Comparison of ENCODE assay signal across 1 cellular context in genomic region chr9:14779566-14780022, GRCh38.
TF ChIP-seq lines count a peak whose summit lies in the region.

No MANE protein-coding gene starts in this region.

TF ChIP-seq in K562, 482 proteins besides CTCF, POLR2A, EP300 and RAD21 (continued from another document):
- no peak for TF ChIP-seq CBX3 (IDR thresholded peaks at IDR 0.05; ENCODE audit: borderline replicate concordance in 1 of 2, low read length in 2 of 2)
- no peak for TF ChIP-seq ZNF384 (IDR thresholded peaks at IDR 0.05; ENCODE audit: low read depth, low read length)
- TF ChIP-seq TFAM (CRISPR knock-in tag; conservative IDR thresholded peaks at IDR 0.05) = no peak
- TF ChIP-seq CCAR2 (IDR thresholded peaks at IDR 0.05; ENCODE audit: low read depth, low read length) = no peak
- TF ChIP-seq PKNOX1 (IDR thresholded peaks at IDR 0.05) = peak; percentile 23; the same call in 1 of the 2 replicates
- no peak for TF ChIP-seq CC2D1A (IDR thresholded peaks at IDR 0.05)
- TF ChIP-seq TCFL5 (CRISPR knock-in tag; conservative IDR thresholded peaks at IDR 0.05) = no peak
- TF ChIP-seq, protein P1, sequence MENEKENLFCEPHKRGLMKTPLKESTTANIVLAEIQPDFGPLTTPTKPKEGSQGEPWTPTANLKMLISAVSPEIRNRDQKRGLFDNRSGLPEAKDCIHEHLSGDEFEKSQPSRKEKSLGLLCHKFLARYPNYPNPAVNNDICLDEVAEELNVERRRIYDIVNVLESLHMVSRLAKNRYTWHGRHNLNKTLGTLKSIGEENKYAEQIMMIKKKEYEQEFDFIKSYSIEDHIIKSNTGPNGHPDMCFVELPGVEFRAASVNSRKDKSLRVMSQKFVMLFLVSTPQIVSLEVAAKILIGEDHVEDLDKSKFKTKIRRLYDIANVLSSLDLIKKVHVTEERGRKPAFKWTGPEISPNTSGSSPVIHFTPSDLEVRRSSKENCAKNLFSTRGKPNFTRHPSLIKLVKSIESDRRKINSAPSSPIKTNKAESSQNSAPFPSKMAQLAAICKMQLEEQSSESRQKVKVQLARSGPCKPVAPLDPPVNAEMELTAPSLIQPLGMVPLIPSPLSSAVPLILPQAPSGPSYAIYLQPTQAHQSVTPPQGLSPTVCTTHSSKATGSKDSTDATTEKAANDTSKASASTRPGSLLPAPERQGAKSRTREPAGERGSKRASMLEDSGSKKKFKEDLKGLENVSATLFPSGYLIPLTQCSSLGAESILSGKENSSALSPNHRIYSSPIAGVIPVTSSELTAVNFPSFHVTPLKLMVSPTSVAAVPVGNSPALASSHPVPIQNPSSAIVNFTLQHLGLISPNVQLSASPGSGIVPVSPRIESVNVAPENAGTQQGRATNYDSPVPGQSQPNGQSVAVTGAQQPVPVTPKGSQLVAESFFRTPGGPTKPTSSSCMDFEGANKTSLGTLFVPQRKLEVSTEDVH (IDR thresholded peaks at IDR 0.05; ENCODE audit: low read depth, partially characterized antibody) = no peak
- 0 out of 2 replicates have a peak, but pooled peaks have one; percentile 57 for TF ChIP-seq ZKSCAN8 (CRISPR knock-in tag; IDR thresholded peaks at IDR 0.05)
- no peak for TF ChIP-seq MNT (conservative IDR thresholded peaks at IDR 0.05)
- TF ChIP-seq SPI1 (IDR thresholded peaks at IDR 0.05; ENCODE audit: borderline replicate concordance, low read depth, low read length) = no peak
- no peak for TF ChIP-seq CREB1 (IDR thresholded peaks at IDR 0.05)
- no peak for TF ChIP-seq CREB1 (CRISPR knock-in tag; IDR thresholded peaks at IDR 0.05)
- no peak for TF ChIP-seq NCOA6 (IDR thresholded peaks at IDR 0.05)
- peak; percentile 28; the same call in 1 of the 2 replicates for TF ChIP-seq MGA (IDR thresholded peaks at IDR 0.05)
- no peak for TF ChIP-seq HDGF (IDR thresholded peaks at IDR 0.05)
- TF ChIP-seq, protein P2, sequence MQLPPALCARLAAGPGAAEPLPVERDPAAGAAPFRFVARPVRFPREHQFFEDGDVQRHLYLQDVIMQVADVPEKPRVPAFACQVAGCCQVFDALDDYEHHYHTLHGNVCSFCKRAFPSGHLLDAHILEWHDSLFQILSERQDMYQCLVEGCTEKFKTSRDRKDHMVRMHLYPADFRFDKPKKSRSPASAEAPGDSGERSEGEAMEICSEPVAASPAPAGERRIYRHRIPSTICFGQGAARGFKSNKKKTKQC (CRISPR knock-in tag; IDR thresholded peaks at IDR 0.05) = no peak
- TF ChIP-seq, protein P3, sequence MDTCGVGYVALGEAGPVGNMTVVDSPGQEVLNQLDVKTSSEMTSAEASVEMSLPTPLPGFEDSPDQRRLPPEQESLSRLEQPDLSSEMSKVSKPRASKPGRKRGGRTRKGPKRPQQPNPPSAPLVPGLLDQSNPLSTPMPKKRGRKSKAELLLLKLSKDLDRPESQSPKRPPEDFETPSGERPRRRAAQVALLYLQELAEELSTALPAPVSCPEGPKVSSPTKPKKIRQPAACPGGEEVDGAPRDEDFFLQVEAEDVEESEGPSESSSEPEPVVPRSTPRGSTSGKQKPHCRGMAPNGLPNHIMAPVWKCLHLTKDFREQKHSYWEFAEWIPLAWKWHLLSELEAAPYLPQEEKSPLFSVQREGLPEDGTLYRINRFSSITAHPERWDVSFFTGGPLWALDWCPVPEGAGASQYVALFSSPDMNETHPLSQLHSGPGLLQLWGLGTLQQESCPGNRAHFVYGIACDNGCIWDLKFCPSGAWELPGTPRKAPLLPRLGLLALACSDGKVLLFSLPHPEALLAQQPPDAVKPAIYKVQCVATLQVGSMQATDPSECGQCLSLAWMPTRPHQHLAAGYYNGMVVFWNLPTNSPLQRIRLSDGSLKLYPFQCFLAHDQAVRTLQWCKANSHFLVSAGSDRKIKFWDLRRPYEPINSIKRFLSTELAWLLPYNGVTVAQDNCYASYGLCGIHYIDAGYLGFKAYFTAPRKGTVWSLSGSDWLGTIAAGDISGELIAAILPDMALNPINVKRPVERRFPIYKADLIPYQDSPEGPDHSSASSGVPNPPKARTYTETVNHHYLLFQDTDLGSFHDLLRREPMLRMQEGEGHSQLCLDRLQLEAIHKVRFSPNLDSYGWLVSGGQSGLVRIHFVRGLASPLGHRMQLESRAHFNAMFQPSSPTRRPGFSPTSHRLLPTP (IDR thresholded peaks at IDR 0.05; ENCODE audit: borderline replicate concordance, extremely low read depth, insufficient read length) = no peak
- TF ChIP-seq NR4A1 (CRISPR knock-in tag; IDR thresholded peaks at IDR 0.05) = no peak
- TF ChIP-seq NR4A1 (tag; IDR thresholded peaks at IDR 0.05) = peak; percentile 76
- no peak for TF ChIP-seq FOXJ3 (CRISPR knock-in tag; IDR thresholded peaks at IDR 0.05)
- TF ChIP-seq RHOXF2B (CRISPR knock-in tag; conservative IDR thresholded peaks at IDR 0.05) = no peak
- TF ChIP-seq BRD4 (IDR thresholded peaks at IDR 0.05) = no peak
- TF ChIP-seq, protein P4, sequence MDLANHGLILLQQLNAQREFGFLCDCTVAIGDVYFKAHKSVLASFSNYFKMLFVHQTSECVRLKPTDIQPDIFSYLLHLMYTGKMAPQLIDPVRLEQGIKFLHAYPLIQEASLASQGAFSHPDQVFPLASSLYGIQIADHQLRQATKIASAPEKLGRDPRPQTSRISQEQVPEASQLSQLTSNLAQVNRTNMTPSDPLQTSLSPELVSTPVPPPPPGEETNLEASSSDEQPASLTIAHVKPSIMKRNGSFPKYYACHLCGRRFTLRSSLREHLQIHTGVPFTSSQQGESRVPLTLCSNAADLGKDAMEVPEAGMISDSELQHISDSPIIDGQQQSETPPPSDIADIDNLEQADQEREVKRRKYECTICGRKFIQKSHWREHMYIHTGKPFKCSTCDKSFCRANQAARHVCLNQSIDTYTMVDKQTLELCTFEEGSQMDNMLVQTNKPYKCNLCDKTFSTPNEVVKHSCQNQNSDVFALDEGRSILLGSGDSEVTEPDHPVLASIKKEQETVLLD (IDR thresholded peaks at IDR 0.05) = no peak
- TF ChIP-seq CBFA2T3 (IDR thresholded peaks at IDR 0.05) = no peak
- TF ChIP-seq ZNF124 (CRISPR knock-in tag; IDR thresholded peaks at IDR 0.05) = no peak
- no peak for TF ChIP-seq TOE1 (IDR thresholded peaks at IDR 0.05; ENCODE audit: borderline replicate concordance)
- TF ChIP-seq TOE1 (CRISPR knock-in tag; IDR thresholded peaks at IDR 0.05; ENCODE audit: borderline replicate concordance, low read depth) = no peak
- TF ChIP-seq MBD2 (IDR thresholded peaks at IDR 0.05; ENCODE audit: borderline replicate concordance, low read depth) = no peak
- TF ChIP-seq ZNF589 (CRISPR knock-in tag; IDR thresholded peaks at IDR 0.05; ENCODE audit: low read depth) = 0 out of 2 replicates have a peak, but pooled peaks have one; percentile 21
- TF ChIP-seq, protein P5, sequence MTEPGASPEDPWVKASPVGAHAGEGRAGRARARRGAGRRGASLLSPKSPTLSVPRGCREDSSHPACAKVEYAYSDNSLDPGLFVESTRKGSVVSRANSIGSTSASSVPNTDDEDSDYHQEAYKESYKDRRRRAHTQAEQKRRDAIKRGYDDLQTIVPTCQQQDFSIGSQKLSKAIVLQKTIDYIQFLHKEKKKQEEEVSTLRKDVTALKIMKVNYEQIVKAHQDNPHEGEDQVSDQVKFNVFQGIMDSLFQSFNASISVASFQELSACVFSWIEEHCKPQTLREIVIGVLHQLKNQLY (CRISPR knock-in tag; conservative IDR thresholded peaks at IDR 0.05) = no peak
- TF ChIP-seq, protein P6, sequence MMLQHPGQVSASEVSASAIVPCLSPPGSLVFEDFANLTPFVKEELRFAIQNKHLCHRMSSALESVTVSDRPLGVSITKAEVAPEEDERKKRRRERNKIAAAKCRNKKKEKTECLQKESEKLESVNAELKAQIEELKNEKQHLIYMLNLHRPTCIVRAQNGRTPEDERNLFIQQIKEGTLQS (IDR thresholded peaks at IDR 0.05) = peak; percentile 84
- TF ChIP-seq, protein P6 (CRISPR knock-in tag; conservative IDR thresholded peaks at IDR 0.05) = no peak
- TF ChIP-seq MIER1 (IDR thresholded peaks at IDR 0.05; ENCODE audit: low read depth) = no peak
- TF ChIP-seq SMAD4 (CRISPR knock-in tag; conservative IDR thresholded peaks at IDR 0.05) = 0 out of 2 replicates have a peak, but pooled peaks have one; percentile 28
- TF ChIP-seq ZNF436 (CRISPR knock-in tag; IDR thresholded peaks at IDR 0.05) = no peak
- TF ChIP-seq KAT7 (CRISPR knock-in tag; IDR thresholded peaks at IDR 0.05; ENCODE audit: borderline replicate concordance) = no peak
- TF ChIP-seq NFYB (IDR thresholded peaks at IDR 0.05; ENCODE audit: extremely low read depth, insufficient read length) = no peak
TF ChIP-seq in K562: peak in this region for 15.
